Comparison of ENCODE assay signal across 1 cellular context in genomic region chr17:42457107-42457787, GRCh38.
TF ChIP-seq lines count a peak whose summit lies in the region.

No MANE protein-coding gene starts in this region.

TF ChIP-seq in K562, 482 proteins besides CTCF, POLR2A, EP300 and RAD21 (continued from another document):
- TF ChIP-seq ZFP36 (IDR thresholded peaks at IDR 0.05; ENCODE audit: low read depth, low read length, partially characterized antibody) (no peak), CEBPG (CRISPR knock-in tag; IDR thresholded peaks at IDR 0.05) (no peak), CEBPG (tag; conservative IDR thresholded peaks at IDR 0.05 in 1 of 2, IDR thresholded peaks at IDR 0.05 in 1 of 2) (peak in 1 of 2 experiments; percentile 64; a peak in 2 of 4 replicates), SAFB2 (IDR thresholded peaks at IDR 0.05; ENCODE audit: borderline replicate concordance, low read depth, low read length, severe bottlenecking) (no peak), ZNF584 (CRISPR knock-in tag; IDR thresholded peaks at IDR 0.05; ENCODE audit: low read depth) (peak; percentile 51; the same call in 1 of the 2 replicates), POLR2H (tag; IDR thresholded peaks at IDR 0.05; ENCODE audit: low read depth) (peak; percentile 58), ZFP91 (CRISPR knock-in tag; IDR thresholded peaks at IDR 0.05) (no peak), ZNF12 (CRISPR knock-in tag; IDR thresholded peaks at IDR 0.05) (no peak), CEBPB (tag; IDR thresholded peaks at IDR 0.05) (peak; percentile 30; the same call in 1 of the 2 replicates), ZBTB11 (CRISPR knock-in tag; IDR thresholded peaks at IDR 0.05) (peak in 1 of 3 experiments; percentile 21; a peak in 1 of 6 replicates), GTF2E2 (tag; IDR thresholded peaks at IDR 0.05) (0 out of 2 replicates have a peak, but pooled peaks have one; percentile 48), NR2F6 (CRISPR knock-in tag; IDR thresholded peaks at IDR 0.05) (no peak), FOXO4 (CRISPR knock-in tag; IDR thresholded peaks at IDR 0.05) (no peak), CBX1 (IDR thresholded peaks at IDR 0.05; ENCODE audit: low read depth) (no peak), GATAD2B (IDR thresholded peaks at IDR 0.05; ENCODE audit: borderline replicate concordance) (no peak), ZNF318 (IDR thresholded peaks at IDR 0.05; ENCODE audit: borderline replicate concordance in 1 of 2, low read depth in 1 of 2) (no peak), C11orf30 (IDR thresholded peaks at IDR 0.05; ENCODE audit: low read depth) (peak; percentile 73), TCF3 (CRISPR knock-in tag; IDR thresholded peaks at IDR 0.05) (no peak), PRMT5 (CRISPR knock-in tag; IDR thresholded peaks at IDR 0.05) (no peak), ZNF79 (CRISPR knock-in tag; IDR thresholded peaks at IDR 0.05; ENCODE audit: low read depth) (no peak), ZNF197 (CRISPR knock-in tag; IDR thresholded peaks at IDR 0.05; ENCODE audit: low read depth) (peak; percentile 41; the same call in 1 of the 2 replicates), GTF2F1 (IDR thresholded peaks at IDR 0.05; ENCODE audit: low read depth, low read length) (no peak), RB1 (IDR thresholded peaks at IDR 0.05; ENCODE audit: low read depth) (no peak), HMG20A (CRISPR knock-in tag; conservative IDR thresholded peaks at IDR 0.05) (no peak), MAFG (tag; conservative IDR thresholded peaks at IDR 0.05) (peak; percentile 16; the same call in 1 of the 2 replicates), FOXM1 (IDR thresholded peaks at IDR 0.05; ENCODE audit: low read depth) (no peak), FOXM1 (CRISPR knock-in tag; IDR thresholded peaks at IDR 0.05; ENCODE audit: low read depth) (no peak), ZBTB34 (CRISPR knock-in tag; IDR thresholded peaks at IDR 0.05) (no peak), ZNF436 (CRISPR knock-in tag; IDR thresholded peaks at IDR 0.05) (no peak), ETS2 (tag; IDR thresholded peaks at IDR 0.05; ENCODE audit: borderline replicate concordance, poor library complexity, severe bottlenecking) (no peak), STAT5B (CRISPR knock-in tag; IDR thresholded peaks at IDR 0.05) (no peak), ZNF408 (CRISPR knock-in tag; IDR thresholded peaks at IDR 0.05; ENCODE audit: low read depth) (no peak), HMBOX1 (IDR thresholded peaks at IDR 0.05) (0 out of 2 replicates have a peak, but pooled peaks have one; percentile 10), SRSF3 (IDR thresholded peaks at IDR 0.05; ENCODE audit: insufficient read depth, low read length) (no peak), GABPB2 (CRISPR knock-in tag; conservative IDR thresholded peaks at IDR 0.05) (no peak), ZNF140 (CRISPR knock-in tag; IDR thresholded peaks at IDR 0.05) (no peak), NFRKB (IDR thresholded peaks at IDR 0.05; ENCODE audit: low read depth) (no peak), EP400 (IDR thresholded peaks at IDR 0.05) (peak; percentile 20; the same call in 1 of the 2 replicates), POLR2G (IDR thresholded peaks at IDR 0.05; ENCODE audit: low read depth, low read length) (0 out of 2 replicates have a peak, but pooled peaks have one; percentile 17), ZZZ3 (IDR thresholded peaks at IDR 0.05) (no peak), ZNF316 (IDR thresholded peaks at IDR 0.05) (peak; percentile 84), CUX1 (CRISPR knock-in tag; IDR thresholded peaks at IDR 0.05) (no peak)
